In the genomic region with DNA sequence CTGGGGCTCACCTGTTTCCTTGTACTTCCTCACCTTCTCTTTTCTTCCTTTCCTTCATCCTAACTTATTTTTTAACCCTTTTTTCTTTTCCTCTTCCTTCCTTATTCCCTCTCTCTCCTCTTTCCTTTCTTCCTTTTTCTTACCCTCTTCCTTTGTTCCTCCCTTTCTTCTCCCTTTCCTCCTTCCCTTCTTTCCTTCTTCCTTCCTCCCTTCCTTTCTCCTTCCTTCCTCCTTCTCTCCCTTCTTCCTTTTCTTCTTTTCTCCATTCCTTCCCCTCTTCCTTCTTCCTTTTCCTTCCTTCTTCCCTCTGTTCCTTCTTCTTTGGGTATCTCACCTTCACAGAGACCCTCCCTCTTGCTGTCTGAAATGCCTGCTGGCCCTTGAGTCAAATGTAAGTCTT, we compare ENCODE assay signal across 12 cellular contexts. TPM values are rescaled to one million over a fixed set of nuclear protein-coding genes. Genes with fewer than 3 reads are reported as not detected.
DNase-seq lines count a peak whose midpoint lies in the region; ATAC-seq and TF ChIP-seq lines count a peak whose summit lies in the region.
"Had no signal": no experiment of that assay in that cellular context is flagged by ENCODE, and none has a peak within 500 bp of the region (broad histone marks: within the 10 kb centered on the region; RNA-seq: fewer than 3 reads in every experiment).

No MANE protein-coding gene starts in this region.

- peaks cover 13% of the 10 kb centered on the region for H3K4me1 Mint-ChIP-seq in GM23338
- H3K4me1 Mint-ChIP-seq in mesothelial cell of epicardium = peaks cover 37% of the 10 kb centered on the region
- H3K4me1 Mint-ChIP-seq in type B pancreatic cell (ENCODE audit: unreplicated experiment) = peaks cover 30% of the 10 kb centered on the region
- H3K4me1 Mint-ChIP-seq: CD4-positive, CD25-positive, alpha-beta regulatory T cell had no signal

- no peak overlapping the region for H3K4me2 ChIP-seq in GM23338
- H3K4me2 ChIP-seq: BLaER1 treated with 17β-estradiol and CSF1 and Interleukin-3, amounts not matched to agents 10 nM and 100 nM had no signal

- H3K27ac ChIP-seq in GM23338 (ENCODE audit: low read depth) (no peak overlapping the region), VCaP (peak overlapping the region; percentile 51)
- H3K27ac ChIP-seq: BLaER1 treated with 17β-estradiol and CSF1 and Interleukin-3, amounts not matched to agents 10 nM and 100 nM had no signal

- TF ChIP-seq CTCF in GM23338 (conservative IDR thresholded peaks at IDR 0.05; ENCODE audit: low read depth in 2 of 2) (no peak), VCaP (conservative IDR thresholded peaks at IDR 0.05) (no peak), mesothelial cell of epicardium (IDR thresholded peaks at IDR 0.05; ENCODE audit: unreplicated experiment) (no peak), type B pancreatic cell (conservative IDR thresholded peaks at IDR 0.05) (no peak)

- H3K27me3 Mint-ChIP-seq in GM23338 (ENCODE audit: insufficient read depth, low read depth, poor library complexity) (peaks cover 2% of the 10 kb centered on the region), mesothelial cell of epicardium (ENCODE audit: low read depth) (no peaks in the 10 kb centered on the region), type B pancreatic cell (peaks cover 4% of the 10 kb centered on the region)

- H3K27ac Mint-ChIP-seq in GM23338 = no peak overlapping the region
- peak overlapping the region; percentile 17 for H3K27ac Mint-ChIP-seq in mesothelial cell of epicardium
- H3K27ac Mint-ChIP-seq in type B pancreatic cell = peak overlapping the region; percentile 84
- H3K27ac Mint-ChIP-seq: CD4-positive, CD25-positive, alpha-beta regulatory T cell had no signal

- H3K4me3 ChIP-seq in GM23338 = no peak overlapping the region
- H3K4me3 ChIP-seq: BLaER1 treated with 17β-estradiol and CSF1 and Interleukin-3, amounts not matched to agents 10 nM and 100 nM had no signal

- intact Hi-C loops in left ventricle myocardium superior (cut with micrococcal nuclease) = no loop called here

- no peak for DNase-seq in GM23338 (ENCODE audit: low spot score)
- DNase-seq in mesothelial cell of epicardium (ENCODE audit: low spot score in 2 of 2, unreplicated experiment in 2 of 2) = no peak
- no peak for DNase-seq in type B pancreatic cell (ENCODE audit: extremely low spot score, unreplicated experiment)
- no peak for DNase-seq in iPS-NIHi11 (ENCODE audit: low spot score)
- DNase-seq in DMS 273 (lab: John Stamatoyannopoulos, UW; ENCODE audit: unreplicated experiment) = no peak
- no peak for DNase-seq in left ventricle myocardium superior
- DNase-seq: ACHN; Calu3; CD4-positive, CD25-positive, alpha-beta regulatory T cell; DMS79 had no signal

- ATAC-seq in GM23338 (no peak), left ventricle myocardium superior (no peak)

- H3K4me3 Mint-ChIP-seq in GM23338 (no peak overlapping the region), mesothelial cell of epicardium (no peak overlapping the region), type B pancreatic cell (peak overlapping the region; percentile 67)
- H3K4me3 Mint-ChIP-seq: CD4-positive, CD25-positive, alpha-beta regulatory T cell had no signal

- H3K9me3 Mint-ChIP-seq in GM23338 (peaks cover 2% of the 10 kb centered on the region; the same call in 2 of the 3 replicates), mesothelial cell of epicardium (peaks cover 8% of the 10 kb centered on the region), type B pancreatic cell (peaks cover 8% of the 10 kb centered on the region)

- H3K27me3 ChIP-seq in GM23338 (ENCODE audit: insufficient read depth) = no peaks in the 10 kb centered on the region
- H3K27me3 ChIP-seq: BLaER1 treated with 17β-estradiol and CSF1 and Interleukin-3, amounts not matched to agents 10 nM and 100 nM had no signal

- H3K79me2 ChIP-seq in GM23338 (replicated peaks; ENCODE audit: insufficient read depth) = no peaks in the 10 kb centered on the region

- H3K4me1 ChIP-seq in GM23338 (ENCODE audit: insufficient read depth) = peaks cover 4% of the 10 kb centered on the region
- H3K4me1 ChIP-seq: BLaER1 treated with 17β-estradiol and CSF1 and Interleukin-3, amounts not matched to agents 10 nM and 100 nM had no signal

- no peaks in the 10 kb centered on the region for H3K36me3 ChIP-seq in GM23338 (ENCODE audit: insufficient read depth)
- H3K36me3 ChIP-seq: BLaER1 treated with 17β-estradiol and CSF1 and Interleukin-3, amounts not matched to agents 10 nM and 100 nM had no signal

- H3F3A ChIP-seq in GM23338 (replicated peaks; ENCODE audit: low read depth) = no peaks in the 10 kb centered on the region

- no peaks in the 10 kb centered on the region for H4K20me1 ChIP-seq in GM23338 (replicated peaks; ENCODE audit: insufficient read depth)
- H4K20me1 ChIP-seq: BLaER1 treated with 17β-estradiol and CSF1 and Interleukin-3, amounts not matched to agents 10 nM and 100 nM had no signal

- no peaks in the 10 kb centered on the region for H3K9me2 ChIP-seq in GM23338 (ENCODE audit: insufficient read depth)

- H2AFZ ChIP-seq in GM23338 = peak overlapping the region; percentile 91

- H3K36me3 Mint-ChIP-seq in GM23338 (ENCODE audit: low read depth) (peaks cover 9% of the 10 kb centered on the region; the same call in 1 of the 3 replicates), mesothelial cell of epicardium (no peaks in the 10 kb centered on the region), type B pancreatic cell (no peaks in the 10 kb centered on the region)
- H3K36me3 Mint-ChIP-seq: CD4-positive, CD25-positive, alpha-beta regulatory T cell had no signal

TF ChIP-seq in GM23338, 12 proteins besides CTCF, POLR2A, EP300 and RAD21 (continues in another document):
- no peak for TF ChIP-seq CREB1 (CRISPR knock-in tag; IDR thresholded peaks at IDR 0.05; ENCODE audit: low read depth)
- TF ChIP-seq ZNF331 (CRISPR knock-in tag; IDR thresholded peaks at IDR 0.05; ENCODE audit: low read depth) = no peak
- TF ChIP-seq, protein P1, sequence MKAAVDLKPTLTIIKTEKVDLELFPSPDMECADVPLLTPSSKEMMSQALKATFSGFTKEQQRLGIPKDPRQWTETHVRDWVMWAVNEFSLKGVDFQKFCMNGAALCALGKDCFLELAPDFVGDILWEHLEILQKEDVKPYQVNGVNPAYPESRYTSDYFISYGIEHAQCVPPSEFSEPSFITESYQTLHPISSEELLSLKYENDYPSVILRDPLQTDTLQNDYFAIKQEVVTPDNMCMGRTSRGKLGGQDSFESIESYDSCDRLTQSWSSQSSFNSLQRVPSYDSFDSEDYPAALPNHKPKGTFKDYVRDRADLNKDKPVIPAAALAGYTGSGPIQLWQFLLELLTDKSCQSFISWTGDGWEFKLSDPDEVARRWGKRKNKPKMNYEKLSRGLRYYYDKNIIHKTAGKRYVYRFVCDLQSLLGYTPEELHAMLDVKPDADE (IDR thresholded peaks at IDR 0.05) = no peak
- TF ChIP-seq, protein P2, sequence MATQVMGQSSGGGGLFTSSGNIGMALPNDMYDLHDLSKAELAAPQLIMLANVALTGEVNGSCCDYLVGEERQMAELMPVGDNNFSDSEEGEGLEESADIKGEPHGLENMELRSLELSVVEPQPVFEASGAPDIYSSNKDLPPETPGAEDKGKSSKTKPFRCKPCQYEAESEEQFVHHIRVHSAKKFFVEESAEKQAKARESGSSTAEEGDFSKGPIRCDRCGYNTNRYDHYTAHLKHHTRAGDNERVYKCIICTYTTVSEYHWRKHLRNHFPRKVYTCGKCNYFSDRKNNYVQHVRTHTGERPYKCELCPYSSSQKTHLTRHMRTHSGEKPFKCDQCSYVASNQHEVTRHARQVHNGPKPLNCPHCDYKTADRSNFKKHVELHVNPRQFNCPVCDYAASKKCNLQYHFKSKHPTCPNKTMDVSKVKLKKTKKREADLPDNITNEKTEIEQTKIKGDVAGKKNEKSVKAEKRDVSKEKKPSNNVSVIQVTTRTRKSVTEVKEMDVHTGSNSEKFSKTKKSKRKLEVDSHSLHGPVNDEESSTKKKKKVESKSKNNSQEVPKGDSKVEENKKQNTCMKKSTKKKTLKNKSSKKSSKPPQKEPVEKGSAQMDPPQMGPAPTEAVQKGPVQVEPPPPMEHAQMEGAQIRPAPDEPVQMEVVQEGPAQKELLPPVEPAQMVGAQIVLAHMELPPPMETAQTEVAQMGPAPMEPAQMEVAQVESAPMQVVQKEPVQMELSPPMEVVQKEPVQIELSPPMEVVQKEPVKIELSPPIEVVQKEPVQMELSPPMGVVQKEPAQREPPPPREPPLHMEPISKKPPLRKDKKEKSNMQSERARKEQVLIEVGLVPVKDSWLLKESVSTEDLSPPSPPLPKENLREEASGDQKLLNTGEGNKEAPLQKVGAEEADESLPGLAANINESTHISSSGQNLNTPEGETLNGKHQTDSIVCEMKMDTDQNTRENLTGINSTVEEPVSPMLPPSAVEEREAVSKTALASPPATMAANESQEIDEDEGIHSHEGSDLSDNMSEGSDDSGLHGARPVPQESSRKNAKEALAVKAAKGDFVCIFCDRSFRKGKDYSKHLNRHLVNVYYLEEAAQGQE (IDR thresholded peaks at IDR 0.05; ENCODE audit: unreplicated experiment) = no peak
- no peak for TF ChIP-seq NANOG (IDR thresholded peaks at IDR 0.05; ENCODE audit: borderline replicate concordance)
- TF ChIP-seq EZH2 (IDR thresholded peaks at IDR 0.05; ENCODE audit: low read depth, unreplicated experiment) = no peak
- no peak for TF ChIP-seq POLR2AphosphoS5 (IDR thresholded peaks at IDR 0.05; ENCODE audit: low read depth)
- TF ChIP-seq ZNF114 (CRISPR knock-in tag; IDR thresholded peaks at IDR 0.05) = no peak

RNA-seq across cellular contexts. Expression of gene CBR4, which starts 22.1 kb away (rescaled TPM):
- total RNA-seq in GM23338 (2014; rRNA removed; shearing (Covaris generic)) = 27.4 and 36.9 TPM in 2 replicates
- 30.8 and 38.1 TPM in 2 replicates for polyA plus RNA-seq in GM23338 (2016; fragmentation: Nextera tagmentation; extraction: Ambion mirVana)
- total RNA-seq in mesothelial cell of epicardium (44.9 to 46.3 TPM (median 45.8 TPM) in 3 replicates), type B pancreatic cell (ENCODE audit: low replicate concordance) (25.8 and 42.6 TPM in 2 replicates), left ventricle myocardium superior (21.3 TPM)
